ENCODE assay signal across 8 cellular contexts in the genomic region with DNA sequence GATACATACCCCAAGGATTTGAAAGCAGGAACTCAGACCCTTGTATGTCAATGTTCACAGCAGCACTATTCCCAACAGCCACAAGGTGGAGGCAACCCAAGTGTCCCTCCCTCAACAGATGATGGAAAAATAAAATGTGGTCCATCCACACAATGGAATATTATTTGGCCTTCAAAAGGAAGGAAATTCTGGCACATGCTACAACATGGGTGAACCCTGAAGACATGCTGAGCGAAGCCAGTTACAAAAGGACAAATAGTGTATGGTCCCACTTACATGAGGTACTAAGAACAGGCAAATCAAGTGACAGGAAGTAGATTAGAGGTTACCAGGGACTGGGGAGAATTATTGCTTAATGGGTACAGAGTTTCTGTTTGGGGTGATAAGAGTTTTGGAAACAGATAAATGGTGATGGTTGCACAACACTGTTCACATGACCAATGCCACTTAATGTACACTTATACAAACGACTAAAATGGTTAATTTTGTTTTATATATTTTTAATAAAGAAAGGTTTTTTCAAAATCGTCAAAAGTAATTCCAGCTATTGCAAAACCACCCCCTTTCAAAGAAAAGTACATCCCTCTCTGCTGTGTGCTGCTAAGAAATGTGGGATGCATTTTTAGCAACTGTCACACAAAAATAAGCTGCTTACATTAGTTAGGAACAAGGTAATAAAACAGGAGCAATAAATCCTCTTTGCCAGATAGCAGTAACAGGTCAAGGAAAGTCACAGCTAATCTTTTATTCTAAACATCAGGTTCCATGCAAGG.
A peak's percentile ranks its signal among the peaks of the same experiment; 100 is the strongest.
DNase-seq lines count a peak whose midpoint lies in the region; ATAC-seq and TF ChIP-seq lines count a peak whose summit lies in the region.

No MANE protein-coding gene starts in this region.

- intact Hi-C loops in PC-3 (cut with micrococcal nuclease) = loop anchor here (2.0 to 10.0 kb wide), 4 partner anchors 85 to 464 kb away; partner anchors contain the start of gene GRB10
- intact Hi-C loops in esophagus squamous epithelium (cut with DNase I) = loop anchor here (10.0 kb wide), 1 partner anchor 368 kb away; no protein-coding TSS in a partner anchor

- POLR2A ChIA-PET in PC-3 (lab: Charles Lee; ENCODE audit: unreplicated experiment) = no interaction called here

- no TSS peak for BruUV-seq in PC-3 (replicated peaks; lab: Mats Ljungman, UMichigan)

- H3F3A ChIP-seq in PC-3 (ENCODE audit: low read length, unreplicated experiment) = no peaks in the 10 kb centered on the region

- H3K9me2 ChIP-seq in PC-3 (replicated peaks; ENCODE audit: low read length) = no peaks in the 10 kb centered on the region

- H3K36me3 Mint-ChIP-seq in activated naive CD4-positive, alpha-beta T cell treated with anti-CD3 and anti-CD28 coated beads, Interleukin-2, amount 10 ng/mL, durations not matched to agents 7 days and 5 days = no peaks in the 10 kb centered on the region
- no peaks in the 10 kb centered on the region for H3K36me3 Mint-ChIP-seq in stimulated activated memory B cell treated with anti-CD40 and anti-IgM and Interleukin-4, amounts not matched to agents 10 μg/mL and 1 μg/mL and 100 μg/mL, for 72 hours

- H3K9me3 Mint-ChIP-seq in activated naive CD4-positive, alpha-beta T cell treated with anti-CD3 and anti-CD28 coated beads, Interleukin-2, amount 10 ng/mL, durations not matched to agents 7 days and 5 days = no peaks in the 10 kb centered on the region
- no peaks in the 10 kb centered on the region for H3K9me3 Mint-ChIP-seq in stimulated activated memory B cell treated with anti-CD40 and anti-IgM and Interleukin-4, amounts not matched to agents 10 μg/mL and 1 μg/mL and 100 μg/mL, for 72 hours

- no peak overlapping the region for H3K9ac ChIP-seq in PC-3 (ENCODE audit: low read length)

- H3K4me3 ChIP-seq in PC-3 (ENCODE audit: low read length) (no peak overlapping the region), esophagus squamous epithelium (no peak overlapping the region), thoracic aorta (no peak overlapping the region)

- 66 to 81% methylated on average over 3 of the region's 3 CpGs for WGBS in esophagus squamous epithelium, 2 donors

- no peaks in the 10 kb centered on the region; the same call in 1 of the 2 replicates for H4K20me1 ChIP-seq in PC-3 (ENCODE audit: low read length)

- H3K4me1 ChIP-seq in PC-3 (ENCODE audit: insufficient read depth, low read length) (no peaks in the 10 kb centered on the region), esophagus squamous epithelium (peaks cover 0 to 9% (median 0%) of the 10 kb centered on the region in 3 donors), thoracic aorta (ENCODE audit: control insufficient read depth in 1 of 2, low read depth in 2 of 2) (peaks cover 6 to 11% of the 10 kb centered on the region in 2 donors)

- CTCF ChIA-PET in activated naive CD4-positive, alpha-beta T cell treated with anti-CD3 and anti-CD28 coated beads, Interleukin-2, amount 10 ng/mL, durations not matched to agents 7 days and 5 days (lab: Charles Lee) = interaction anchor here (0.6 to 2.5 kb wide), 9 partner anchors 9 to 464 kb away, joined by 3 to 10 read pairs (median 3); no protein-coding TSS in a partner anchor
- CTCF ChIA-PET in PC-3 (lab: Charles Lee) = interaction anchor here (0.5 to 0.7 kb wide), 2 partner anchors 142 to 444 kb away, joined by 3 to 6 read pairs; no protein-coding TSS in a partner anchor

- H3K36me3 ChIP-seq in PC-3 (ENCODE audit: low read depth, low read length) (peaks cover 5% of the 10 kb centered on the region; the same call in 1 of the 2 replicates), esophagus squamous epithelium (no peaks in the 10 kb centered on the region), thoracic aorta (no peaks in the 10 kb centered on the region)

- TF ChIP-seq POLR2A in esophagus squamous epithelium (IDR thresholded peaks at IDR 0.05) = no peak

- H3K27me3 ChIP-seq in PC-3 (ENCODE audit: low read length) = no peaks in the 10 kb centered on the region
- H3K27me3 ChIP-seq in esophagus squamous epithelium = no peaks in the 10 kb centered on the region
- H3K27me3 ChIP-seq in thoracic aorta (replicated peaks; ENCODE audit: insufficient read depth) = no peaks in the 10 kb centered on the region

- H3K27me3 Mint-ChIP-seq in activated naive CD4-positive, alpha-beta T cell treated with anti-CD3 and anti-CD28 coated beads, Interleukin-2, amount 10 ng/mL, durations not matched to agents 7 days and 5 days = no peaks in the 10 kb centered on the region
- H3K27me3 Mint-ChIP-seq in stimulated activated memory B cell treated with anti-CD40 and anti-IgM and Interleukin-4, amounts not matched to agents 10 μg/mL and 1 μg/mL and 100 μg/mL, for 72 hours = peaks cover 33% of the 10 kb centered on the region

- ATAC-seq in PC-3 = peak; percentile 53; the same call in 1 of the 2 replicates
- ATAC-seq in thoracic aorta (ENCODE audit: insufficient number of reproducible peaks, low FRiP score, low read depth) = no peak
- no peak for ATAC-seq in stimulated activated memory B cell treated with anti-CD40 and anti-IgM and Interleukin-4, amounts not matched to agents 10 μg/mL and 1 μg/mL and 100 μg/mL, for 72 hours

- no peak overlapping the region for H2AFZ ChIP-seq in PC-3 (ENCODE audit: low read length)

- no peak overlapping the region for H3K4me2 ChIP-seq in PC-3 (ENCODE audit: low read length)

- DNase-seq in activated naive CD4-positive, alpha-beta T cell treated with anti-CD3 and anti-CD28 coated beads, Interleukin-2, amount 10 ng/mL, durations not matched to agents 7 days and 5 days = peak; percentile 54
- no peak for DNase-seq in activated naive CD4-positive, alpha-beta T cell treated with Interleukin-2 at 50 U/mL for 16 hours
- DNase-seq in PC-3 (peak; percentile 46), esophagus squamous epithelium (lab: John Stamatoyannopoulos, UW) (no peak), thoracic aorta (ENCODE audit: low spot score) (no peak), NCI-H1105 treated with DMSO at 0.1 percent for 48 hours (lab: John Stamatoyannopoulos, UW) (no peak), NCI-H2171 (lab: John Stamatoyannopoulos, UW) (no peak)

- no peaks in the 10 kb centered on the region for H3K79me2 ChIP-seq in PC-3 (ENCODE audit: low read length)

- no peak overlapping the region for H3K4me3 Mint-ChIP-seq in activated naive CD4-positive, alpha-beta T cell treated with anti-CD3 and anti-CD28 coated beads, Interleukin-2, amount 10 ng/mL, durations not matched to agents 7 days and 5 days
- H3K4me3 Mint-ChIP-seq in stimulated activated memory B cell treated with anti-CD40 and anti-IgM and Interleukin-4, amounts not matched to agents 10 μg/mL and 1 μg/mL and 100 μg/mL, for 72 hours = no peak overlapping the region

- H3K27ac Mint-ChIP-seq in activated naive CD4-positive, alpha-beta T cell treated with anti-CD3 and anti-CD28 coated beads, Interleukin-2, amount 10 ng/mL, durations not matched to agents 7 days and 5 days = no peak overlapping the region
- H3K27ac Mint-ChIP-seq in stimulated activated memory B cell treated with anti-CD40 and anti-IgM and Interleukin-4, amounts not matched to agents 10 μg/mL and 1 μg/mL and 100 μg/mL, for 72 hours = no peak overlapping the region

- TF ChIP-seq CTCF in PC-3 (conservative IDR thresholded peaks at IDR 0.05; ENCODE audit: low read depth, low read length) = peak; percentile 73
- TF ChIP-seq CTCF in esophagus squamous epithelium (IDR thresholded peaks at IDR 0.05) = peak in 5 of 6 experiments; percentile 29 to 64 (median 47)
- peak; percentile 44 for TF ChIP-seq CTCF in thoracic aorta (IDR thresholded peaks at IDR 0.05)

- peaks cover 5% of the 10 kb centered on the region for H3K4me1 Mint-ChIP-seq in activated naive CD4-positive, alpha-beta T cell treated with anti-CD3 and anti-CD28 coated beads, Interleukin-2, amount 10 ng/mL, durations not matched to agents 7 days and 5 days
- H3K4me1 Mint-ChIP-seq in stimulated activated memory B cell treated with anti-CD40 and anti-IgM and Interleukin-4, amounts not matched to agents 10 μg/mL and 1 μg/mL and 100 μg/mL, for 72 hours = no peaks in the 10 kb centered on the region

- H3K27ac ChIP-seq in PC-3 (ENCODE audit: low read length) (no peak overlapping the region), esophagus squamous epithelium (peak overlapping the region in 1 of 4 donors; percentile 34), thoracic aorta (no peak overlapping the region)

- H3K9me3 ChIP-seq in PC-3 (ENCODE audit: low read length) (no peaks in the 10 kb centered on the region), esophagus squamous epithelium (no peaks in the 10 kb centered on the region), thoracic aorta (no peaks in the 10 kb centered on the region)

Comparison
In these comparisons a context has a peak if more than half of its experiments do, and no peak if none do; other contexts are left out.
1. DNase-seq: peak in activated naive CD4-positive, alpha-beta T cell treated with anti-CD3 and anti-CD28 coated beads, Interleukin-2, amount 10 ng/mL, durations not matched to agents 7 days and 5 days (single experiment) and PC-3 (single experiment); none in activated naive CD4-positive, alpha-beta T cell treated with Interleukin-2 at 50 U/mL for 16 hours (single experiment), esophagus squamous epithelium (single experiment), thoracic aorta (single experiment), NCI-H1105 treated with DMSO at 0.1 percent for 48 hours (single experiment) and NCI-H2171 (single experiment).
2. Peak in every context shown above with its lines, with median percentiles within 50 percentile points of each other: CTCF ChIP-seq.